In the genomic region with DNA sequence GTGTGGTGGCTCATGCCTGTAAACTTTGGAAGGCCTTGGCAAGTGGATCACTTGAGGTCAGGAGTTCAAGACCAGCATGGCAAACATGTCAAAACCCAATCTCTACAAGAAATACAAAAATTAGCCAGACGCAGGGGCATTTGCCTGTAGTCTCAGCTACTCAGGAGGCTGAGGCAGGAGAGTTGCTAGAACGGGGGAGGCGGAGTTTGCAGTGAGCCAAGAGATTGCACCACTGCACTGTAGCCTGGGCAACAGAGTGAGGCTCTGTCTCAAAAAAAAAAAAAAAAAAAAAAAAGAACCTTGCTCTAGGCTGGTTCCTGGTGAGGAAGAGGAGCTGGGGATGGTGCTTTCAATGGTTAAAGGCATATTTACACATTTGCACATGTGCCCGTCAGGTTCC, we compare ENCODE assay signal across 1 cellular context.
TF ChIP-seq lines count a peak whose summit lies in the region.

No MANE protein-coding gene starts in this region.

TF ChIP-seq in HCT116, 20 proteins besides CTCF, POLR2A, EP300 and RAD21 (continued from another document):
- TF ChIP-seq, protein P1, sequence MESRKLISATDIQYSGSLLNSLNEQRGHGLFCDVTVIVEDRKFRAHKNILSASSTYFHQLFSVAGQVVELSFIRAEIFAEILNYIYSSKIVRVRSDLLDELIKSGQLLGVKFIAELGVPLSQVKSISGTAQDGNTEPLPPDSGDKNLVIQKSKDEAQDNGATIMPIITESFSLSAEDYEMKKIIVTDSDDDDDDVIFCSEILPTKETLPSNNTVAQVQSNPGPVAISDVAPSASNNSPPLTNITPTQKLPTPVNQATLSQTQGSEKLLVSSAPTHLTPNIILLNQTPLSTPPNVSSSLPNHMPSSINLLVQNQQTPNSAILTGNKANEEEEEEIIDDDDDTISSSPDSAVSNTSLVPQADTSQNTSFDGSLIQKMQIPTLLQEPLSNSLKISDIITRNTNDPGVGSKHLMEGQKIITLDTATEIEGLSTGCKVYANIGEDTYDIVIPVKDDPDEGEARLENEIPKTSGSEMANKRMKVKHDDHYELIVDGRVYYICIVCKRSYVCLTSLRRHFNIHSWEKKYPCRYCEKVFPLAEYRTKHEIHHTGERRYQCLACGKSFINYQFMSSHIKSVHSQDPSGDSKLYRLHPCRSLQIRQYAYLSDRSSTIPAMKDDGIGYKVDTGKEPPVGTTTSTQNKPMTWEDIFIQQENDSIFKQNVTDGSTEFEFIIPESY (IDR thresholded peaks at IDR 0.05; ENCODE audit: extremely low read depth, insufficient replicate concordance, low read length) = no peak
- TF ChIP-seq JUND (IDR thresholded peaks at IDR 0.05) (no peak), EGR1 (IDR thresholded peaks at IDR 0.05; ENCODE audit: low read depth) (no peak), CBX3 (IDR thresholded peaks at IDR 0.05; ENCODE audit: low read depth) (no peak)
